8 cellular contexts compared by ENCODE assay signal in the genomic region with DNA sequence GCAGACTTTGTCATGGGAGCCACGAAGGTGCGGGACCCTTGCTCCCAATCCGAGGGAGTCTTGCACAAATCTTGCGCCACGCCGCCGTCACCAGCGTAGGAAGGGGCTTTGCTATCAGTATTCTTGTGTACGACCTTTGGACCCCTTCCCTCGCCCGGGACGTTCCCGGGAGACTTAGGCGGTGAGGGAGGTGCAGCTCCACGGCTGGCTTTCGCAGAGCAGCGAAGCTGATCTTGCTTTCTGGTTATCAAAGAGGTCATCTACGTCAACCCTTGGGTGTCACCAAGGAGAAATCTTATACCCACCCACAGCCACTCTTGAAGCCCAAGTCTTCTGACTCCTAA. TPM values are rescaled to one million over a fixed set of nuclear protein-coding genes. Genes with fewer than 3 reads are reported as not detected.
DNase-seq lines count a peak whose midpoint lies in the region; ATAC-seq and TF ChIP-seq lines count a peak whose summit lies in the region.

No MANE protein-coding gene starts in this region.

- H3K27me3 Mint-ChIP-seq in HFFc6 (ENCODE audit: insufficient read depth): peaks cover 1% of the 10 kb centered on the region; the same call in 1 of the 2 replicates
- no peaks in the 10 kb centered on the region for H3K27me3 Mint-ChIP-seq in activated naive CD8-positive, alpha-beta T cell treated with anti-CD3 and anti-CD28 coated beads, Interleukin-2, amount 50 U/mL, for 24 hours
- no peaks in the 10 kb centered on the region for H3K27me3 Mint-ChIP-seq in stimulated activated naive CD8-positive, alpha-beta T cell treated with anti-CD3 and anti-CD28 coated beads, Interleukin-15, amount 100 ng/mL, for 72 hours

- no peak for ATAC-seq in activated naive CD8-positive, alpha-beta T cell treated with anti-CD3 and anti-CD28 coated beads, Interleukin-2, amount 50 U/mL, for 24 hours
- ATAC-seq in stimulated activated naive CD8-positive, alpha-beta T cell treated with anti-CD3 and anti-CD28 coated beads, Interleukin-15, amount 100 ng/mL, for 72 hours: no peak
- no peak for ATAC-seq in HG02981 (IDR thresholded peaks at IDR 0.05; ENCODE audit: unreplicated experiment)
- ATAC-seq in HG03460 (IDR thresholded peaks at IDR 0.05; ENCODE audit: unreplicated experiment): no peak

- peaks cover 23% of the 10 kb centered on the region for H3K4me1 Mint-ChIP-seq in HFFc6 (ENCODE audit: low read depth)
- H3K4me1 Mint-ChIP-seq in activated naive CD8-positive, alpha-beta T cell treated with anti-CD3 and anti-CD28 coated beads, Interleukin-2, amount 50 U/mL, for 24 hours: peaks cover 35% of the 10 kb centered on the region
- peaks cover 36% of the 10 kb centered on the region for H3K4me1 Mint-ChIP-seq in stimulated activated naive CD8-positive, alpha-beta T cell treated with anti-CD3 and anti-CD28 coated beads, Interleukin-15, amount 100 ng/mL, for 72 hours

- TF ChIP-seq CTCF in AG10803 (conservative IDR thresholded peaks at IDR 0.05; ENCODE audit: low read length) (no peak), HFFc6 (IDR thresholded peaks at IDR 0.05) (no peak)

- no peaks in the 10 kb centered on the region for H3K9me3 ChIP-seq in iPS-18c (ENCODE audit: control insufficient read depth, insufficient read depth, low read length)

- no peaks in the 10 kb centered on the region for H3K36me3 Mint-ChIP-seq in HFFc6 (ENCODE audit: low read depth)
- H3K36me3 Mint-ChIP-seq in activated naive CD8-positive, alpha-beta T cell treated with anti-CD3 and anti-CD28 coated beads, Interleukin-2, amount 50 U/mL, for 24 hours (ENCODE audit: low read depth): no peaks in the 10 kb centered on the region

- H3K4me3 Mint-ChIP-seq in HFFc6: peak overlapping the region; percentile 95
- peak overlapping the region; percentile 92 for H3K4me3 Mint-ChIP-seq in activated naive CD8-positive, alpha-beta T cell treated with anti-CD3 and anti-CD28 coated beads, Interleukin-2, amount 50 U/mL, for 24 hours
- H3K4me3 Mint-ChIP-seq in stimulated activated naive CD8-positive, alpha-beta T cell treated with anti-CD3 and anti-CD28 coated beads, Interleukin-15, amount 100 ng/mL, for 72 hours: peak overlapping the region; percentile 94 to 100

- H3K27ac Mint-ChIP-seq in HFFc6: peak overlapping the region; percentile 81
- peak overlapping the region; percentile 97 for H3K27ac Mint-ChIP-seq in activated naive CD8-positive, alpha-beta T cell treated with anti-CD3 and anti-CD28 coated beads, Interleukin-2, amount 50 U/mL, for 24 hours
- peak overlapping the region; percentile 92 to 97 for H3K27ac Mint-ChIP-seq in stimulated activated naive CD8-positive, alpha-beta T cell treated with anti-CD3 and anti-CD28 coated beads, Interleukin-15, amount 100 ng/mL, for 72 hours

- H3K4me3 ChIP-seq in AG10803 (ENCODE audit: low read length) (peak overlapping the region; percentile 78), iPS-18c (ENCODE audit: insufficient read depth, low read depth, low read length) (peak overlapping the region; percentile 96)

- no peaks in the 10 kb centered on the region for H3K9me3 Mint-ChIP-seq in HFFc6
- no peaks in the 10 kb centered on the region for H3K9me3 Mint-ChIP-seq in activated naive CD8-positive, alpha-beta T cell treated with anti-CD3 and anti-CD28 coated beads, Interleukin-2, amount 50 U/mL, for 24 hours
- no peaks in the 10 kb centered on the region for H3K9me3 Mint-ChIP-seq in stimulated activated naive CD8-positive, alpha-beta T cell treated with anti-CD3 and anti-CD28 coated beads, Interleukin-15, amount 100 ng/mL, for 72 hours

- DNase-seq in AG10803 (ENCODE audit: low read depth) (no peak), HFFc6 (no peak), SHP77 treated with DMSO at 0.1 percent for 48 hours (lab: John Stamatoyannopoulos, UW) (no peak)
- no peak for DNase-seq in activated naive CD8-positive, alpha-beta T cell treated with anti-CD3 and anti-CD28 coated beads, Interleukin-2, amount 50 U/mL, for 24 hours
- DNase-seq in stimulated activated naive CD8-positive, alpha-beta T cell treated with anti-CD3 and anti-CD28 coated beads, Interleukin-15, amount 100 ng/mL, for 72 hours: no peak

RNA-seq across cellular contexts. Expression of gene TECR, which starts 0.6 kb away (rescaled TPM):
- 100 to 1,000 TPM; 101 to 132 (median 118) TPM for total RNA-seq in HFFc6 (2021; fragmentation: NEBNext Ultra II Directional; extraction: Animal tissue kit (Norgen Biotek cat#: 25700))

RNA-seq across cellular contexts. Expression of gene DNAJB1, which starts 11.8 kb away (rescaled TPM):
- 100 to 1,000 TPM in 3 of 6 experiments, 10 to 100 TPM in 3; 99.2 to 138 (median 103) TPM for total RNA-seq in HFFc6 (2021; fragmentation: NEBNext Ultra II Directional; extraction: Animal tissue kit (Norgen Biotek cat#: 25700))

RNA-seq across cellular contexts. Expression of gene GIPC1, which starts 34.0 kb away (rescaled TPM):
- 100 to 1,000 TPM; 169 to 204 (median 181) TPM for total RNA-seq in HFFc6 (2021; fragmentation: NEBNext Ultra II Directional; extraction: Animal tissue kit (Norgen Biotek cat#: 25700))

RNA-seq across cellular contexts. Expression of gene NDUFB7, which starts 41.9 kb away (rescaled TPM):
- total RNA-seq in HFFc6 (2021; fragmentation: NEBNext Ultra II Directional; extraction: Animal tissue kit (Norgen Biotek cat#: 25700)): 100 to 1,000 TPM; 167 to 227 (median 199) TPM

RNA-seq across cellular contexts. Expression of gene CLEC17A, which starts 52.9 kb away (rescaled TPM):
- total RNA-seq in HFFc6 (2021; fragmentation: NEBNext Ultra II Directional; extraction: Animal tissue kit (Norgen Biotek cat#: 25700)): not detected
